ENCODE assay signal across 34 cellular contexts in genomic region chr9:77803423-77803822, GRCh38.
"Had no signal": no experiment of that assay in that cellular context is flagged by ENCODE, and none has a peak within 500 bp of the region (broad histone marks: within the 10 kb centered on the region; RNA-seq: fewer than 3 reads in every experiment).

No MANE protein-coding gene starts in this region.

- H3K27me3 Mint-ChIP-seq: activated naive CD8-positive, alpha-beta T cell; brain; stimulated activated memory B cell treated with anti-CD40 and anti-IgM and Interleukin-4, amounts not matched to agents 10 μg/mL and 1 μg/mL and 100 μg/mL, for 72 hours; stimulated activated naive CD8-positive, alpha-beta T cell treated with anti-CD3 and anti-CD28 coated beads, Interleukin-15, amount 100 ng/mL, for 72 hours had no signal

- H3K4me3 Mint-ChIP-seq: activated naive CD8-positive, alpha-beta T cell; brain; nephron; stimulated activated memory B cell treated with anti-CD40 and anti-IgM and Interleukin-4, amounts not matched to agents 10 μg/mL and 1 μg/mL and 100 μg/mL, for 72 hours; stimulated activated naive CD8-positive, alpha-beta T cell treated with anti-CD3 and anti-CD28 coated beads, Interleukin-15, amount 100 ng/mL, for 72 hours; T-helper 1 cell treated with Interleukin-12 subunit alpha and Interleukin-12 subunit beta and Interleukin-4 antibody, amounts not matched to agents 30 μg/mL and 1 μg/mL, for 36 hours had no signal

- H3K9me3 Mint-ChIP-seq: brain; nephron; stimulated activated memory B cell treated with anti-CD40 and anti-IgM and Interleukin-4, amounts not matched to agents 10 μg/mL and 1 μg/mL and 100 μg/mL, for 72 hours; stimulated activated naive CD8-positive, alpha-beta T cell treated with anti-CD3 and anti-CD28 coated beads, Interleukin-15, amount 100 ng/mL, for 72 hours; T-helper 1 cell treated with Interleukin-12 subunit alpha and Interleukin-12 subunit beta and Interleukin-4 antibody, amounts not matched to agents 30 μg/mL and 1 μg/mL, for 36 hours had no signal

- DNase-seq: activated CD4-positive, alpha-beta T cell treated with anti-CD3 and anti-CD28 coated beads for 48 hours; activated CD4-positive, alpha-beta T cell treated with anti-CD3 and anti-CD28 coated beads, Interleukin-2, amount 50 U/mL, for 48 hours; activated CD8-positive, alpha-beta memory T cell treated with anti-CD3 and anti-CD28 coated beads for 24 hours; activated effector memory CD4-positive, alpha-beta T cell treated with Interleukin-2 at 50 U/mL for 16 hours; activated naive CD4-positive, alpha-beta T cell treated with Interleukin-2 at 50 U/mL for 16 hours; adrenal gland; aorta; cerebellar nuclear complex; colonic mucosa; effector memory CD4-positive, alpha-beta T cell; erythroblast; gastrocnemius medialis; glutamatergic neuron; islet precursor cell; left ventricle myocardium inferior; mucosa of descending colon; pancreas; stimulated activated CD4-positive, alpha-beta T cell treated with anti-CD3 and anti-CD28 coated beads, Interleukin-1b, Interleukin-23, amount 100 ng/mL, for 48 hours; stimulated activated CD4-positive, alpha-beta T cell treated with anti-CD3 and anti-CD28 coated beads, Interleukin-4, amount 100 ng/mL, for 4 hours; stimulated activated CD8-positive, alpha-beta memory T cell treated with anti-CD3 and anti-CD28 coated beads, Interleukin-4, amount 100 ng/mL, for 48 hours; stimulated activated naive CD8-positive, alpha-beta T cell treated with anti-CD3 and anti-CD28 coated beads, Interleukin-15, amount 100 ng/mL, for 72 hours; T1000; tibial artery; WERI-Rb-1 had no signal

- ATAC-seq: activated CD4-positive, CD25-positive, alpha-beta regulatory T cell treated with anti-CD3 and anti-CD28 coated beads, Interleukin-2, amount 50 U/mL, for 24 hours; gastrocnemius medialis; pancreas; stimulated activated memory B cell treated with anti-CD40 and anti-IgM and Interleukin-4, amounts not matched to agents 10 μg/mL and 1 μg/mL and 100 μg/mL, for 72 hours; stimulated activated naive CD8-positive, alpha-beta T cell treated with anti-CD3 and anti-CD28 coated beads, Interleukin-15, amount 100 ng/mL, for 72 hours had no signal

- H3K4me2 ChIP-seq: hepatocyte, smooth muscle cell had no signal

- H3K36me3 Mint-ChIP-seq: stimulated activated memory B cell treated with anti-CD40 and anti-IgM and Interleukin-4, amounts not matched to agents 10 μg/mL and 1 μg/mL and 100 μg/mL, for 72 hours had no signal

- H3K4me3 ChIP-seq: adrenal gland, cardiac muscle cell, colonic mucosa, gastrocnemius medialis, hepatocyte, left ventricle myocardium inferior, mucosa of descending colon, pancreas, right atrium auricular region, smooth muscle cell, tibial artery had no signal

- H3K36me3 ChIP-seq: adrenal gland, cardiac muscle cell, colonic mucosa, gastrocnemius medialis, left ventricle myocardium inferior, pancreas, right atrium auricular region, tibial artery, WERI-Rb-1 had no signal

- H2AFZ ChIP-seq: hepatocyte had no signal

- H3K27ac ChIP-seq: adrenal gland, colonic mucosa, gastrocnemius medialis, hepatocyte, left ventricle myocardium inferior, pancreas, right atrium auricular region, tibial artery, WERI-Rb-1 had no signal

- H3K4me1 Mint-ChIP-seq: nephron; stimulated activated memory B cell treated with anti-CD40 and anti-IgM and Interleukin-4, amounts not matched to agents 10 μg/mL and 1 μg/mL and 100 μg/mL, for 72 hours had no signal

- H3K27ac Mint-ChIP-seq: activated naive CD8-positive, alpha-beta T cell; nephron; stimulated activated memory B cell treated with anti-CD40 and anti-IgM and Interleukin-4, amounts not matched to agents 10 μg/mL and 1 μg/mL and 100 μg/mL, for 72 hours; T-helper 1 cell treated with Interleukin-12 subunit alpha and Interleukin-12 subunit beta and Interleukin-4 antibody, amounts not matched to agents 30 μg/mL and 1 μg/mL, for 36 hours had no signal

- H3K4me1 ChIP-seq: colonic mucosa had no signal

- H3K27me3 ChIP-seq: adrenal gland, cardiac muscle cell, colonic mucosa, gastrocnemius medialis, hepatocyte, pancreas, right atrium auricular region, tibial artery had no signal

- H3K9me3 ChIP-seq: adrenal gland, colonic mucosa, gastrocnemius medialis, mucosa of descending colon, pancreas, right atrium auricular region, tibial artery had no signal

- FAIRE-seq: pancreas had no signal
